ENCODE assay signal across 17 cellular contexts in genomic region chr3:49617390-49618013, GRCh38. TPM values are rescaled to one million over a fixed set of nuclear protein-coding genes. Genes with fewer than 3 reads are reported as not detected.
DNase-seq lines count a peak whose midpoint lies in the region; TF ChIP-seq lines count a peak whose summit lies in the region.
"Had no signal": no experiment of that assay in that cellular context is flagged by ENCODE, and none has a peak within 500 bp of the region (broad histone marks: within the 10 kb centered on the region; RNA-seq: fewer than 3 reads in every experiment).

No MANE protein-coding gene starts in this region.

- peak overlapping the region; percentile 51 for H2BK5ac ChIP-seq in mesenchymal stem cell (ENCODE audit: low read depth, low read length, poor library complexity, severe bottlenecking)
- no peak overlapping the region for H2BK5ac ChIP-seq in neuronal stem cell (ENCODE audit: low read length)

- H4K8ac ChIP-seq in mesenchymal stem cell (ENCODE audit: low read length) (no peak overlapping the region), neuronal stem cell (ENCODE audit: low read depth, low read length) (no peak overlapping the region)

- peak; percentile 49 for DNase-seq in activated effector memory CD4-positive, alpha-beta T cell treated with anti-CD3 and anti-CD28 coated beads, Interleukin-2, amount 50 U/mL, for 16 hours
- no peak for DNase-seq in activated effector memory CD4-positive, alpha-beta T cell treated with Interleukin-2 at 50 U/mL for 16 hours
- DNase-seq in mesenchymal stem cell (no peak), neuronal stem cell (ENCODE audit: low spot score) (no peak), GM19240 (ENCODE audit: insufficient read length, low spot score) (no peak), cortex of kidney (lab: John Stamatoyannopoulos, UW) (no peak), breast epithelium (ENCODE audit: low spot score in 2 of 2) (no peak), NCI-H2171 treated with DMSO at 0.1 percent for 48 hours (lab: John Stamatoyannopoulos, UW) (no peak)
- DNase-seq: 8988T, AML-193, Caco-2, DND-41, GDM1, GOT3, HCEC 1CT, HFFc6 had no signal

- H2BK12ac ChIP-seq in mesenchymal stem cell (ENCODE audit: low read length in 2 of 2) (no peak overlapping the region), neuronal stem cell (ENCODE audit: low read length) (no peak overlapping the region)

- peaks cover under 1% of the 10 kb centered on the region for H3K9me3 ChIP-seq in mesenchymal stem cell (ENCODE audit: control insufficient read depth, low read length)
- peaks cover 0 to 2% of the 10 kb centered on the region in 2 donors for H3K9me3 ChIP-seq in neuronal stem cell (replicated peaks in 1 of 2; ENCODE audit: control insufficient read depth in 2 of 2, insufficient read depth in 1 of 2, low read depth in 1 of 2, low read length in 2 of 2)
- H3K9me3 ChIP-seq in breast epithelium, result no peaks in the 10 kb centered on the region
- H3K9me3 ChIP-seq: Caco-2 had no signal

- H2AK5ac ChIP-seq in mesenchymal stem cell (ENCODE audit: low read length, severe bottlenecking), result peak overlapping the region; percentile 25
- peak overlapping the region; percentile 48 for H2AK5ac ChIP-seq in neuronal stem cell (ENCODE audit: low read depth, low read length)

- H3K27ac ChIP-seq in mesenchymal stem cell (ENCODE audit: low read length, poor library complexity, severe bottlenecking) (no peak overlapping the region), neuronal stem cell (replicated peaks; ENCODE audit: low read length) (no peak overlapping the region), breast epithelium (no peak overlapping the region)
- H3K27ac ChIP-seq: BLaER1 had no signal

- H3K23ac ChIP-seq in mesenchymal stem cell (ENCODE audit: low read length in 2 of 2), result no peak overlapping the region
- no peak overlapping the region for H3K23ac ChIP-seq in neuronal stem cell (ENCODE audit: low read depth, low read length, poor library complexity)

- 84% methylated on average over 6 of the region's 7 CpGs for WGBS in mesenchymal stem cell
- no CpG with 5 or more reads among the region's 7 CpGs for WGBS in neuronal stem cell (ENCODE audit: extremely low coverage in 2 of 2, insufficient read length in 2 of 2, insufficient replicate concordance in 1 of 2), 2 donors

- H3K4me2 ChIP-seq in mesenchymal stem cell (ENCODE audit: low read length, poor library complexity, severe bottlenecking) (no peak overlapping the region), neuronal stem cell (ENCODE audit: insufficient read depth, low read length, poor library complexity, severe bottlenecking) (no peak overlapping the region)
- H3K4me2 ChIP-seq: BLaER1 had no signal

- H3K18ac ChIP-seq in mesenchymal stem cell (ENCODE audit: low read depth in 1 of 2, low read length in 2 of 2) (no peak overlapping the region), neuronal stem cell (ENCODE audit: low read length) (peak overlapping the region; percentile 46)

- no peak for TF ChIP-seq CTCF in breast epithelium (IDR thresholded peaks at IDR 0.05)

- H3K27me3 ChIP-seq in mesenchymal stem cell (ENCODE audit: control insufficient read depth in 1 of 2, insufficient read depth in 1 of 2, low read length in 2 of 2) (peaks cover 0 to 20% of the 10 kb centered on the region in 2 experiments), neuronal stem cell (ENCODE audit: control insufficient read depth in 3 of 3, insufficient read depth in 3 of 3, low read depth in 1 of 3, low read length in 3 of 3) (no peaks in the 10 kb centered on the region), breast epithelium (no peaks in the 10 kb centered on the region)
- H3K27me3 ChIP-seq: BLaER1 had no signal

- H2BK120ac ChIP-seq in mesenchymal stem cell (ENCODE audit: low read depth, low read length) (no peak overlapping the region), neuronal stem cell (ENCODE audit: low read depth, low read length) (no peak overlapping the region)

- H3K14ac ChIP-seq in mesenchymal stem cell (ENCODE audit: low read length in 2 of 2) (no peak overlapping the region), neuronal stem cell (ENCODE audit: low read length) (no peak overlapping the region)

- H3K36me3 ChIP-seq in mesenchymal stem cell (ENCODE audit: control insufficient read depth in 1 of 2, insufficient read depth in 2 of 2, low read depth in 1 of 2, low read length in 2 of 2), result no peaks in the 10 kb centered on the region
- H3K36me3 ChIP-seq in neuronal stem cell (replicated peaks in 1 of 2; ENCODE audit: control insufficient read depth in 2 of 2, insufficient read depth in 2 of 2, low read length in 2 of 2), result no peaks in the 10 kb centered on the region
- H3K36me3 ChIP-seq in breast epithelium, result no peaks in the 10 kb centered on the region
- H3K36me3 ChIP-seq: BLaER1 had no signal

- H3K9ac ChIP-seq in mesenchymal stem cell (ENCODE audit: low read length) (no peak overlapping the region), neuronal stem cell (ENCODE audit: low read depth, low read length, poor library complexity) (no peak overlapping the region)
- H3K9ac ChIP-seq: BLaER1 had no signal

- H2BK15ac ChIP-seq in mesenchymal stem cell (ENCODE audit: low read depth, poor library complexity, severe bottlenecking), result no peak overlapping the region
- no peak overlapping the region for H2BK15ac ChIP-seq in neuronal stem cell (ENCODE audit: low read length)

- H3K4me3 ChIP-seq in mesenchymal stem cell (ENCODE audit: insufficient read depth in 1 of 2, low read depth in 1 of 2, low read length in 2 of 2), result no peak overlapping the region
- no peak overlapping the region for H3K4me3 ChIP-seq in neuronal stem cell (ENCODE audit: low read length in 2 of 2)
- H3K4me3 ChIP-seq in breast epithelium, result no peak overlapping the region
- H3K4me3 ChIP-seq: BLaER1 had no signal

- intact Hi-C loops in breast epithelium (cut with DNase I; ENCODE audit: low total_unique reads), result no loop called here

- H3K79me1 ChIP-seq in mesenchymal stem cell (replicated peaks; ENCODE audit: low read length, poor library complexity, severe bottlenecking) (no peaks in the 10 kb centered on the region), neuronal stem cell (ENCODE audit: low read depth, low read length) (no peaks in the 10 kb centered on the region)

- H2AFZ ChIP-seq in mesenchymal stem cell (ENCODE audit: low read depth, low read length) (no peak overlapping the region), neuronal stem cell (ENCODE audit: low read length) (no peak overlapping the region)

- no peak for TF ChIP-seq POLR2A in breast epithelium (IDR thresholded peaks at IDR 0.05)

- no peak overlapping the region for H4K91ac ChIP-seq in mesenchymal stem cell (ENCODE audit: low read length)
- H4K91ac ChIP-seq in neuronal stem cell (ENCODE audit: low read depth, low read length, poor library complexity), result no peak overlapping the region

- H3K4ac ChIP-seq in mesenchymal stem cell (ENCODE audit: low read depth in 1 of 2, low read length in 2 of 2) (no peak overlapping the region), neuronal stem cell (ENCODE audit: low read length) (no peak overlapping the region)

- H3K4me1 ChIP-seq in mesenchymal stem cell (ENCODE audit: control insufficient read depth, insufficient read depth, low read depth, low read length) (peaks cover 19% of the 10 kb centered on the region), neuronal stem cell (ENCODE audit: control insufficient read depth in 2 of 2, insufficient read depth in 1 of 2, low read depth in 1 of 2, low read length in 2 of 2) (peaks cover 7 to 17% of the 10 kb centered on the region in 2 donors), breast epithelium (no peaks in the 10 kb centered on the region)
- H3K4me1 ChIP-seq: BLaER1, Caco-2 had no signal

RNA-seq across cellular contexts. Expression of gene APEH, which starts 56.6 kb away (rescaled TPM):
- 46.0 TPM for polyA plus RNA-seq in mesenchymal stem cell (2013, experiment 1 of 2)
- polyA plus RNA-seq in mesenchymal stem cell (2013, experiment 2 of 2), result 44.5 TPM
- polyA plus RNA-seq in neuronal stem cell (2013, experiment 1 of 2), result 50.1 TPM
- 46.8 TPM for polyA plus RNA-seq in neuronal stem cell (2013, experiment 2 of 2)
- 10 to 100 TPM; 69.5 to 80.0 (median 70.1) TPM for total RNA-seq in breast epithelium
